ENCODE assay signal across 9 cellular contexts in genomic region chr22:31692186-31692886, GRCh38. TPM values are rescaled to one million over a fixed set of nuclear protein-coding genes. Genes with fewer than 3 reads are reported as not detected.
DNase-seq lines count a peak whose midpoint lies in the region; ATAC-seq and TF ChIP-seq lines count a peak whose summit lies in the region.
"Had no signal": no experiment of that assay in that cellular context is flagged by ENCODE, and none has a peak within 500 bp of the region (broad histone marks: within the 10 kb centered on the region; RNA-seq: fewer than 3 reads in every experiment).

No MANE protein-coding gene starts in this region.

- H3K9me3 Mint-ChIP-seq in HFFc6 (no peaks in the 10 kb centered on the region), glutamatergic neuron (ENCODE audit: unreplicated experiment) (peaks cover 2% of the 10 kb centered on the region)
- H3K9me3 Mint-ChIP-seq in activated CD4-positive, alpha-beta memory T cell treated with anti-CD3 and anti-CD28 coated beads, Interleukin-2, amount 10 ng/mL, durations not matched to agents 7 days and 5 days: no peaks in the 10 kb centered on the region

- H3K4me1 Mint-ChIP-seq in HFFc6 (ENCODE audit: low read depth) (peaks cover 13% of the 10 kb centered on the region), glutamatergic neuron (ENCODE audit: low read depth, unreplicated experiment) (no peaks in the 10 kb centered on the region)
- H3K4me1 Mint-ChIP-seq in activated CD4-positive, alpha-beta memory T cell treated with anti-CD3 and anti-CD28 coated beads, Interleukin-2, amount 10 ng/mL, durations not matched to agents 7 days and 5 days: peaks cover 44% of the 10 kb centered on the region

- POLR2A ChIA-PET in activated CD4-positive, alpha-beta memory T cell treated with anti-CD3 and anti-CD28 coated beads, Interleukin-2, amount 10 ng/mL, durations not matched to agents 7 days and 5 days (lab: Charles Lee): interaction anchor here (1.0 to 4.5 kb wide), 3 partner anchors 15 to 265 kb away, joined by 3 to 16 read pairs (median 4); no protein-coding TSS in a partner anchor
- POLR2A ChIA-PET in HEK293T (lab: Yijun Ruan, JAX): no interaction called here

- H3K36me3 Mint-ChIP-seq in HFFc6 (ENCODE audit: low read depth) (peaks cover 31% of the 10 kb centered on the region), glutamatergic neuron (ENCODE audit: unreplicated experiment) (no peaks in the 10 kb centered on the region)
- H3K36me3 Mint-ChIP-seq in activated CD4-positive, alpha-beta memory T cell treated with anti-CD3 and anti-CD28 coated beads, Interleukin-2, amount 10 ng/mL, durations not matched to agents 7 days and 5 days (ENCODE audit: low read depth): peaks cover 63% of the 10 kb centered on the region

- ATAC-seq in HG03045 (IDR thresholded peaks at IDR 0.05; ENCODE audit: unreplicated experiment): no peak

- peak; percentile 48 for DNase-seq in AG10803 (ENCODE audit: low read depth)
- peak; percentile 44 for DNase-seq in HFFc6
- no peak for DNase-seq in activated CD4-positive, alpha-beta memory T cell treated with anti-CD3 and anti-CD28 coated beads, Interleukin-2, amount 10 ng/mL, durations not matched to agents 7 days and 5 days
- peak; percentile 42 to 62 for DNase-seq in foreskin fibroblast
- no peak for DNase-seq in HEK293T (ENCODE audit: extremely low spot score)
- no peak for DNase-seq in H4 (ENCODE audit: low spot score)
- no peak for DNase-seq in glutamatergic neuron
- DNase-seq: NCI-H1436 treated with DMSO at 0.1 percent for 48 hours had no signal

- CTCF ChIA-PET in activated CD4-positive, alpha-beta memory T cell treated with anti-CD3 and anti-CD28 coated beads, Interleukin-2, amount 10 ng/mL, durations not matched to agents 7 days and 5 days (lab: Charles Lee): interaction anchor here (1.0 to 8.5 kb wide), 2 partner anchors 16 to 27 kb away, joined by 5 to 32 read pairs; no protein-coding TSS in a partner anchor
- CTCF ChIA-PET in HEK293T (lab: Yijun Ruan, JAX): no interaction called here

- H3K27me3 Mint-ChIP-seq in HFFc6 (ENCODE audit: insufficient read depth): no peaks in the 10 kb centered on the region
- H3K27me3 Mint-ChIP-seq in activated CD4-positive, alpha-beta memory T cell treated with anti-CD3 and anti-CD28 coated beads, Interleukin-2, amount 10 ng/mL, durations not matched to agents 7 days and 5 days: no peaks in the 10 kb centered on the region
- H3K27me3 Mint-ChIP-seq in glutamatergic neuron (ENCODE audit: unreplicated experiment): no peaks in the 10 kb centered on the region

- H3K4me3 Mint-ChIP-seq in HFFc6: no peak overlapping the region
- H3K4me3 Mint-ChIP-seq in activated CD4-positive, alpha-beta memory T cell treated with anti-CD3 and anti-CD28 coated beads, Interleukin-2, amount 10 ng/mL, durations not matched to agents 7 days and 5 days: no peak overlapping the region
- H3K4me3 Mint-ChIP-seq in glutamatergic neuron (ENCODE audit: unreplicated experiment): no peak overlapping the region

- TF ChIP-seq CTCF in AG10803 (conservative IDR thresholded peaks at IDR 0.05; ENCODE audit: low read length) (0 out of 2 replicates have a peak, but pooled peaks have one; percentile 2), HFFc6 (IDR thresholded peaks at IDR 0.05) (peak; percentile 54; the same call in 1 of the 2 replicates), foreskin fibroblast (IDR thresholded peaks at IDR 0.05; ENCODE audit: low read depth, low read length) (no peak), glutamatergic neuron (IDR thresholded peaks at IDR 0.05; ENCODE audit: partially characterized antibody, unreplicated experiment) (no peak)

- H3K27ac Mint-ChIP-seq in HFFc6: no peak overlapping the region
- H3K27ac Mint-ChIP-seq in activated CD4-positive, alpha-beta memory T cell treated with anti-CD3 and anti-CD28 coated beads, Interleukin-2, amount 10 ng/mL, durations not matched to agents 7 days and 5 days: peak overlapping the region; percentile 93
- no peak overlapping the region for H3K27ac Mint-ChIP-seq in glutamatergic neuron (ENCODE audit: unreplicated experiment)

- no peak overlapping the region for H3K4me3 ChIP-seq in AG10803 (ENCODE audit: low read length)
- no peak overlapping the region for H3K4me3 ChIP-seq in foreskin fibroblast (ENCODE audit: low read depth in 1 of 2, low read length in 2 of 2)

TF ChIP-seq in HEK293T, 16 proteins besides CTCF, POLR2A, EP300 and RAD21:
- TF ChIP-seq LEF1 (IDR thresholded peaks at IDR 0.05; ENCODE audit: borderline replicate concordance) (no peak), BHLHE40 (IDR thresholded peaks at IDR 0.05; ENCODE audit: borderline replicate concordance) (no peak), ZNF384 (IDR thresholded peaks at IDR 0.05) (no peak), SUZ12 (IDR thresholded peaks at IDR 0.05) (no peak), CTBP1 (IDR thresholded peaks at IDR 0.05; ENCODE audit: borderline replicate concordance) (no peak), ELF4 (IDR thresholded peaks at IDR 0.05) (no peak), FOXA1 (IDR thresholded peaks at IDR 0.05) (no peak), FOXK2 (IDR thresholded peaks at IDR 0.05) (no peak), SP1 (IDR thresholded peaks at IDR 0.05) (no peak), PKNOX1 (IDR thresholded peaks at IDR 0.05) (no peak), HDGF (IDR thresholded peaks at IDR 0.05; ENCODE audit: borderline replicate concordance) (no peak), TARDBP (IDR thresholded peaks at IDR 0.05) (no peak), L3MBTL2 (conservative IDR thresholded peaks at IDR 0.05) (no peak), FOXM1 (IDR thresholded peaks at IDR 0.05; ENCODE audit: borderline replicate concordance) (no peak), ARNT (IDR thresholded peaks at IDR 0.05) (no peak), NFRKB (IDR thresholded peaks at IDR 0.05) (no peak)

RNA-seq across cellular contexts. Expression of gene PISD, which starts 30.3 kb away (rescaled TPM):
- total RNA-seq in HFFc6 (2021; fragmentation: NEBNext Ultra II Directional; extraction: Animal tissue kit (Norgen Biotek cat#: 25700)): 10 to 100 TPM; 38.4 to 47.3 (median 43.3) TPM
- total RNA-seq in activated CD4-positive, alpha-beta memory T cell treated with anti-CD3 and anti-CD28 coated beads, Interleukin-2, amount 10 ng/mL, durations not matched to agents 7 days and 5 days: 10 to 100 TPM; 19.2 to 19.6 TPM
- 17.6 and 18.8 TPM in 2 replicates for total RNA-seq in H4 (2014; rRNA removed; shearing (Covaris generic))
- total RNA-seq in glutamatergic neuron (ENCODE audit: unreplicated experiment): 60.9 TPM

RNA-seq across cellular contexts. Expression of gene PRR14L, which starts 57.6 kb away (rescaled TPM):
- 10 to 100 TPM; 28.4 to 39.6 (median 34.2) TPM for total RNA-seq in HFFc6 (2021; fragmentation: NEBNext Ultra II Directional; extraction: Animal tissue kit (Norgen Biotek cat#: 25700))
- 10 to 100 TPM; 56.3 to 61.3 TPM for total RNA-seq in activated CD4-positive, alpha-beta memory T cell treated with anti-CD3 and anti-CD28 coated beads, Interleukin-2, amount 10 ng/mL, durations not matched to agents 7 days and 5 days
- 7.0 and 7.2 TPM in 2 replicates for total RNA-seq in H4 (2014; rRNA removed; shearing (Covaris generic))
- 104 TPM for total RNA-seq in glutamatergic neuron (ENCODE audit: unreplicated experiment)

Comparison
In these comparisons a context has a peak if more than half of its experiments do, and no peak if none do; other contexts are left out.
1. DNase-seq: peak in AG10803 (single experiment), HFFc6 (single experiment) and foreskin fibroblast (2 of 2); none in activated CD4-positive, alpha-beta memory T cell treated with anti-CD3 and anti-CD28 coated beads, Interleukin-2, amount 10 ng/mL, durations not matched to agents 7 days and 5 days (single experiment), HEK293T (single experiment), H4 (single experiment) and glutamatergic neuron (single experiment).
2. CTCF ChIP-seq: peak in AG10803 (single experiment) and HFFc6 (single experiment); none in foreskin fibroblast (single experiment) and glutamatergic neuron (single experiment).